ENCODE assay signal across 10 cellular contexts in genomic region chr12:89756100-89756637, GRCh38. TPM values are rescaled to one million over a fixed set of nuclear protein-coding genes. Genes with fewer than 3 reads are reported as not detected.
A peak's percentile ranks its signal among the peaks of the same experiment; 100 is the strongest.
DNase-seq lines count a peak whose midpoint lies in the region; ATAC-seq and TF ChIP-seq lines count a peak whose summit lies in the region.
"Had no signal": no experiment of that assay in that cellular context is flagged by ENCODE, and none has a peak within 500 bp of the region (broad histone marks: within the 10 kb centered on the region; RNA-seq: fewer than 3 reads in every experiment).

No MANE protein-coding gene starts in this region.

- H3K9me3 Mint-ChIP-seq in activated T-cell treated with anti-CD3 and anti-CD28 coated beads, Interleukin-2, amount 50 U/mL, for 24 hours: no peaks in the 10 kb centered on the region
- peaks cover 4% of the 10 kb centered on the region for H3K9me3 Mint-ChIP-seq in activated T-helper 2 cell treated with anti-CD3 and anti-CD28 coated beads, Interferon-gamma antibody, Interleukin-2, Interleukin-4, amounts not matched to agents 10 μg/mL and 5 μg/mL and 100 μg/mL, durations not matched to agents 14 hours and 24 hours and 36 hours

- H3K4me3 Mint-ChIP-seq in activated T-cell treated with anti-CD3 and anti-CD28 coated beads, Interleukin-2, amount 50 U/mL, for 24 hours: peak overlapping the region; percentile 6
- no peak overlapping the region for H3K4me3 Mint-ChIP-seq in activated T-helper 2 cell treated with anti-CD3 and anti-CD28 coated beads, Interferon-gamma antibody, Interleukin-2, Interleukin-4, amounts not matched to agents 10 μg/mL and 5 μg/mL and 100 μg/mL, durations not matched to agents 14 hours and 24 hours and 36 hours (ENCODE audit: low read depth)
- H3K4me3 Mint-ChIP-seq: activated naive CD8-positive, alpha-beta T cell treated with anti-CD3 and anti-CD28 coated beads, Interleukin-2, amount 10 ng/mL, durations not matched to agents 7 days and 5 days had no signal

- intact Hi-C loops in activated T-helper 2 cell treated with anti-CD3 and anti-CD28 coated beads, Interferon-gamma antibody, Interleukin-2, Interleukin-4, amounts not matched to agents 10 μg/mL and 5 μg/mL and 100 μg/mL, durations not matched to agents 14 hours and 24 hours and 36 hours (cut with micrococcal nuclease): loop anchor here (1.0 to 10.0 kb wide), 10 partner anchors 13 to 741 kb away; no protein-coding TSS in a partner anchor
- intact Hi-C loops in colonic mucosa (cut with DNase I): no loop called here

- no peaks in the 10 kb centered on the region for H3K27me3 ChIP-seq in subcutaneous abdominal adipose tissue (ENCODE audit: control insufficient read depth in 5 of 5, insufficient read depth in 4 of 5, low read length in 5 of 5)
- H3K27me3 ChIP-seq in colonic mucosa: no peaks in the 10 kb centered on the region

- no peaks in the 10 kb centered on the region for H3K36me3 Mint-ChIP-seq in activated T-cell treated with anti-CD3 and anti-CD28 coated beads, Interleukin-2, amount 50 U/mL, for 24 hours (ENCODE audit: low read depth)
- no peaks in the 10 kb centered on the region for H3K36me3 Mint-ChIP-seq in activated T-helper 2 cell treated with anti-CD3 and anti-CD28 coated beads, Interferon-gamma antibody, Interleukin-2, Interleukin-4, amounts not matched to agents 10 μg/mL and 5 μg/mL and 100 μg/mL, durations not matched to agents 14 hours and 24 hours and 36 hours (ENCODE audit: low read depth)
- H3K36me3 Mint-ChIP-seq: activated naive CD8-positive, alpha-beta T cell treated with anti-CD3 and anti-CD28 coated beads, Interleukin-2, amount 10 ng/mL, durations not matched to agents 7 days and 5 days had no signal

- H3K9ac ChIP-seq in subcutaneous abdominal adipose tissue (ENCODE audit: low read length in 5 of 5) (no peak overlapping the region), colonic mucosa (ENCODE audit: low read depth in 2 of 2, low read length in 2 of 2) (no peak overlapping the region)

- H3K27me3 Mint-ChIP-seq in activated T-cell treated with anti-CD3 and anti-CD28 coated beads, Interleukin-2, amount 50 U/mL, for 24 hours: no peaks in the 10 kb centered on the region
- peaks cover 2% of the 10 kb centered on the region for H3K27me3 Mint-ChIP-seq in activated T-helper 2 cell treated with anti-CD3 and anti-CD28 coated beads, Interferon-gamma antibody, Interleukin-2, Interleukin-4, amounts not matched to agents 10 μg/mL and 5 μg/mL and 100 μg/mL, durations not matched to agents 14 hours and 24 hours and 36 hours (ENCODE audit: low read depth)
- H3K27me3 Mint-ChIP-seq: activated naive CD8-positive, alpha-beta T cell treated with anti-CD3 and anti-CD28 coated beads, Interleukin-2, amount 10 ng/mL, durations not matched to agents 7 days and 5 days had no signal

- peak overlapping the region; percentile 81 for H3K27ac Mint-ChIP-seq in activated T-cell treated with anti-CD3 and anti-CD28 coated beads, Interleukin-2, amount 50 U/mL, for 24 hours
- peak overlapping the region; percentile 56 for H3K27ac Mint-ChIP-seq in activated T-helper 2 cell treated with anti-CD3 and anti-CD28 coated beads, Interferon-gamma antibody, Interleukin-2, Interleukin-4, amounts not matched to agents 10 μg/mL and 5 μg/mL and 100 μg/mL, durations not matched to agents 14 hours and 24 hours and 36 hours
- H3K27ac Mint-ChIP-seq: activated naive CD8-positive, alpha-beta T cell treated with anti-CD3 and anti-CD28 coated beads, Interleukin-2, amount 10 ng/mL, durations not matched to agents 7 days and 5 days had no signal

- no peak for TF ChIP-seq CTCF in colonic mucosa (IDR thresholded peaks at IDR 0.05)

- H3K4me3 ChIP-seq in subcutaneous abdominal adipose tissue (ENCODE audit: low read depth in 1 of 5, low read length in 5 of 5) (no peak overlapping the region), colonic mucosa (no peak overlapping the region)

- peak overlapping the region; percentile 39 for H3K27ac ChIP-seq in subcutaneous abdominal adipose tissue (ENCODE audit: low read depth, low read length)
- H3K27ac ChIP-seq in colonic mucosa: no peak overlapping the region
- H3K27ac ChIP-seq: C4-2B had no signal

- peaks cover 36% of the 10 kb centered on the region for H3K4me1 Mint-ChIP-seq in activated T-cell treated with anti-CD3 and anti-CD28 coated beads, Interleukin-2, amount 50 U/mL, for 24 hours (ENCODE audit: low read depth)
- peaks cover 28% of the 10 kb centered on the region for H3K4me1 Mint-ChIP-seq in activated T-helper 2 cell treated with anti-CD3 and anti-CD28 coated beads, Interferon-gamma antibody, Interleukin-2, Interleukin-4, amounts not matched to agents 10 μg/mL and 5 μg/mL and 100 μg/mL, durations not matched to agents 14 hours and 24 hours and 36 hours (ENCODE audit: low read depth)

- H3K4me1 ChIP-seq in subcutaneous abdominal adipose tissue (ENCODE audit: control insufficient read depth in 5 of 5, insufficient read depth in 5 of 5, low read length in 5 of 5): peaks cover 0 to 3% (median 0%) of the 10 kb centered on the region in 5 donors
- H3K4me1 ChIP-seq in colonic mucosa: no peaks in the 10 kb centered on the region

- peak; percentile 1 for ATAC-seq in HG03108 (IDR thresholded peaks at IDR 0.05; ENCODE audit: unreplicated experiment)

- H3K9me3 ChIP-seq in subcutaneous abdominal adipose tissue (ENCODE audit: control insufficient read depth in 5 of 5, low read length in 5 of 5) (no peaks in the 10 kb centered on the region), colonic mucosa (no peaks in the 10 kb centered on the region)

- H3K36me3 ChIP-seq in subcutaneous abdominal adipose tissue (ENCODE audit: control insufficient read depth in 5 of 5, insufficient read depth in 5 of 5, low read length in 5 of 5) (no peaks in the 10 kb centered on the region), colonic mucosa (no peaks in the 10 kb centered on the region)

- no peak for DNase-seq in activated T-cell treated with anti-CD3 and anti-CD28 coated beads, Interleukin-2, amount 50 U/mL, for 24 hours
- DNase-seq in activated T-cell treated with anti-CD3 and anti-CD28 coated beads, Interleukin-2, amount 50 U/mL, for 48 hours: no peak
- no peak for DNase-seq in activated T-helper 2 cell treated with anti-CD3 and anti-CD28 coated beads, Interferon-gamma antibody, Interleukin-2, Interleukin-4, amounts not matched to agents 10 μg/mL and 5 μg/mL and 100 μg/mL, durations not matched to agents 14 hours and 24 hours and 36 hours (ENCODE audit: low spot score)
- DNase-seq in RPMI8226 (no peak), colonic mucosa (no peak), NCI-H2081 treated with DMSO at 0.1 percent for 48 hours (lab: John Stamatoyannopoulos, UW) (no peak)
- DNase-seq: activated naive CD8-positive, alpha-beta T cell treated with anti-CD3 and anti-CD28 coated beads, Interleukin-2, amount 10 ng/mL, durations not matched to agents 7 days and 5 days had no signal

RNA-seq across cellular contexts. Expression of gene ATP2B1, which starts 47.5 kb away (rescaled TPM):
- 19.0 and 21.0 TPM in 2 replicates for total RNA-seq in activated T-helper 2 cell treated with anti-CD3 and anti-CD28 coated beads, Interferon-gamma antibody, Interleukin-2, Interleukin-4, amounts not matched to agents 10 μg/mL and 5 μg/mL and 100 μg/mL, durations not matched to agents 14 hours and 24 hours and 36 hours
- 10 to 100 TPM; 46.9 to 59.8 TPM for total RNA-seq in colonic mucosa
